8 cellular contexts compared by ENCODE assay signal in the genomic region with DNA sequence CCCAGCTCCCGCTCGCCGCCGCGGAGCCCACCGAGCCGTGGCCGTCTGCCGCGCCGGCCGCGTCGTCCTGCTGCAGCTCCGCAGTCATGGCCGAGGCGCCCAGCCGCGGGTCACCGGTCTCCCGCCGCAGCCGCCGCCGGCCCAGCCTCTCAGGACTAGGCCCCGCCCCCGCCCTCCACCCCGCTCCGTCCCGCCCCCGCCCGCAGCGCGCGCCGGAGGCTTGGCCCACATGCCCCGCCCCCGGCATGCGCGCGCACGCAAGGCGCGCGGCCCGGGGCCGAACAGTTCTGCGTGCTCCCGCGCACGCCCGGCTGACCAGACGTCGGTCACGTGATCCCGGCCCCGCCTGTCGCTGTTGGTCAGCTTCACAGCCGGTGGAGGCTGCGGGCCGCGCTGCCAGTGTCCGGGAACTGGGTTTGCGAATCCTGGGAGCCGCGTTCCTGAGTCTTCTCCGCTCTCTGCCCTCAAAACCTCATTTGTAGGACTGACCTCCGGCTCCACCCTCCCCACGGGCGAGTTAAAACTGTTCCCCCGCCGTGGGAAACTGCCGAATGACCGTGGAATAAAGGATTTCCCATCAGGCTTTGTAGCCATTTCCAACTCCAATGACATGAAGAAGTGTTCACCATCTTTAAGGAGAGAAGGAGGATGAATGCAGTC. TPM values are rescaled to one million over a fixed set of nuclear protein-coding genes. Genes with fewer than 3 reads are reported as not detected.
DNase-seq lines count a peak whose midpoint lies in the region; TF ChIP-seq lines count a peak whose summit lies in the region.

A gene with protein sequence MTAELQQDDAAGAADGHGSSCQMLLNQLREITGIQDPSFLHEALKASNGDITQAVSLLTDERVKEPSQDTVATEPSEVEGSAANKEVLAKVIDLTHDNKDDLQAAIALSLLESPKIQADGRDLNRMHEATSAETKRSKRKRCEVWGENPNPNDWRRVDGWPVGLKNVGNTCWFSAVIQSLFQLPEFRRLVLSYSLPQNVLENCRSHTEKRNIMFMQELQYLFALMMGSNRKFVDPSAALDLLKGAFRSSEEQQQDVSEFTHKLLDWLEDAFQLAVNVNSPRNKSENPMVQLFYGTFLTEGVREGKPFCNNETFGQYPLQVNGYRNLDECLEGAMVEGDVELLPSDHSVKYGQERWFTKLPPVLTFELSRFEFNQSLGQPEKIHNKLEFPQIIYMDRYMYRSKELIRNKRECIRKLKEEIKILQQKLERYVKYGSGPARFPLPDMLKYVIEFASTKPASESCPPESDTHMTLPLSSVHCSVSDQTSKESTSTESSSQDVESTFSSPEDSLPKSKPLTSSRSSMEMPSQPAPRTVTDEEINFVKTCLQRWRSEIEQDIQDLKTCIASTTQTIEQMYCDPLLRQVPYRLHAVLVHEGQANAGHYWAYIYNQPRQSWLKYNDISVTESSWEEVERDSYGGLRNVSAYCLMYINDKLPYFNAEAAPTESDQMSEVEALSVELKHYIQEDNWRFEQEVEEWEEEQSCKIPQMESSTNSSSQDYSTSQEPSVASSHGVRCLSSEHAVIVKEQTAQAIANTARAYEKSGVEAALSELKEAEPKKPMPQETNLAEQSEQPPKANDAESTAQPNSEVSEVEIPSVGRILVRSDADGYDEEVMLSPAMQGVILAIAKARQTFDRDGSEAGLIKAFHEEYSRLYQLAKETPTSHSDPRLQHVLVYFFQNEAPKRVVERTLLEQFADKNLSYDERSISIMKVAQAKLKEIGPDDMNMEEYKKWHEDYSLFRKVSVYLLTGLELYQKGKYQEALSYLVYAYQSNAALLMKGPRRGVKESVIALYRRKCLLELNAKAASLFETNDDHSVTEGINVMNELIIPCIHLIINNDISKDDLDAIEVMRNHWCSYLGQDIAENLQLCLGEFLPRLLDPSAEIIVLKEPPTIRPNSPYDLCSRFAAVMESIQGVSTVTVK (minus strand): TSS at position 159 of the 660 bp plus-strand sequence. CDS start 71 bp downstream, at position 88.

- peaks cover 29% of the 10 kb centered on the region for H3F3A ChIP-seq in neural progenitor cell (ENCODE audit: low read depth)

- peak within 1 kb of the TSS; percentile 93 for H3K4me2 ChIP-seq in neural progenitor cell

- H2AFZ ChIP-seq in neural progenitor cell (replicated peaks), result peak within 1 kb of the TSS; percentile 97

- peaks cover 25% of the 10 kb centered on the region for H3K79me2 ChIP-seq in neural progenitor cell (ENCODE audit: low read depth)

- H3K27ac ChIP-seq in SJCRH30 (peak within 1 kb of the TSS; percentile 95), neural progenitor cell (peak within 1 kb of the TSS; percentile 64), stomach smooth muscle (ENCODE audit: low read length) (peak within 1 kb of the TSS; percentile 95)

- in situ Hi-C loops in HAP-1 (cut with MboI; ENCODE audit: low sequenced_read_pairs), result no loop called here

- H3K4me1 ChIP-seq in HAP-1 (peaks cover 23% of the 10 kb centered on the region), SJCRH30 (peaks cover 6% of the 10 kb centered on the region), neural progenitor cell (peaks cover 44% of the 10 kb centered on the region), stomach smooth muscle (ENCODE audit: control insufficient read depth, insufficient read depth, low read length) (peaks cover 11% of the 10 kb centered on the region)

- H3K4me1 Mint-ChIP-seq in neural progenitor cell, result peaks cover 52% of the 10 kb centered on the region

- H4K20me1 ChIP-seq in neural progenitor cell (ENCODE audit: low read depth), result peaks cover 11% of the 10 kb centered on the region

- no peaks in the 10 kb centered on the region for H3K9me3 ChIP-seq in HAP-1
- H3K9me3 ChIP-seq in MG63, result no peaks in the 10 kb centered on the region
- H3K9me3 ChIP-seq in SJCRH30 (replicated peaks), result no peaks in the 10 kb centered on the region
- H3K9me3 ChIP-seq in neural progenitor cell (ENCODE audit: low read depth), result no peaks in the 10 kb centered on the region
- H3K9me3 ChIP-seq in stomach smooth muscle (ENCODE audit: control insufficient read depth in 2 of 2, low read length in 2 of 2), result no peaks in the 10 kb centered on the region

- peak within 1 kb of the TSS; percentile 100 for H3K27ac Mint-ChIP-seq in neural progenitor cell

- H3K9me3 Mint-ChIP-seq in neural progenitor cell, result peaks cover 11% of the 10 kb centered on the region

- peak within 1 kb of the TSS; percentile 98 for H3K4me3 Mint-ChIP-seq in neural progenitor cell

- H3K27me3 ChIP-seq in HAP-1 (ENCODE audit: low read depth) (no peaks in the 10 kb centered on the region), MG63 (no peaks in the 10 kb centered on the region), SJCRH30 (no peaks in the 10 kb centered on the region), neural progenitor cell (peaks cover 24% of the 10 kb centered on the region), stomach smooth muscle (ENCODE audit: control insufficient read depth in 1 of 2, insufficient read depth in 2 of 2, low read length in 2 of 2) (no peaks in the 10 kb centered on the region)

- TF ChIP-seq CTCF in foreskin fibroblast (IDR thresholded peaks at IDR 0.05; ENCODE audit: low read depth, low read length) (no peak), neural progenitor cell (IDR thresholded peaks at IDR 0.05) (no peak)

- H3K9ac ChIP-seq in neural progenitor cell, result no peak within 1 kb of the TSS
- peak within 1 kb of the TSS; percentile 81 to 93 for H3K9ac ChIP-seq in stomach smooth muscle (ENCODE audit: low read length in 2 of 2)

- DNase-seq in GDM1 (lab: John Stamatoyannopoulos, UW) (peak; percentile 88), HAP-1 (ENCODE audit: low spot score in 2 of 2) (peak; percentile 88 to 97), MG63 (peak; percentile 98), SJCRH30 (peak; percentile 93 to 94), foreskin fibroblast (peak; percentile 97 to 99), neural progenitor cell (ENCODE audit: low spot score) (peak; percentile 99)
- DNase-seq in activated gamma-delta T cell treated with anti-CD3 and anti-CD28 coated beads, Interleukin-2, amount 50 U/mL, for 16 hours (ENCODE audit: low read depth), result peak; percentile 61

- H3K27me3 Mint-ChIP-seq in neural progenitor cell (ENCODE audit: insufficient read depth, low read depth), result peaks cover 4% of the 10 kb centered on the region

- H3K36me3 Mint-ChIP-seq in neural progenitor cell, result peaks cover 8% of the 10 kb centered on the region

- H3K4me3 ChIP-seq in HAP-1, result peak within 1 kb of the TSS; percentile 52
- peak within 1 kb of the TSS; percentile 77 for H3K4me3 ChIP-seq in MG63
- H3K4me3 ChIP-seq in SJCRH30, result peak within 1 kb of the TSS; percentile 70
- H3K4me3 ChIP-seq in foreskin fibroblast (ENCODE audit: low read depth in 1 of 2, low read length in 2 of 2), result peak within 1 kb of the TSS; percentile 81 to 83
- H3K4me3 ChIP-seq in neural progenitor cell, result peak within 1 kb of the TSS; percentile 59
- H3K4me3 ChIP-seq in stomach smooth muscle (ENCODE audit: low read length in 2 of 2), result peak within 1 kb of the TSS; percentile 86 to 88

- H3K36me3 ChIP-seq in HAP-1 (replicated peaks) (no peaks in the 10 kb centered on the region), MG63 (no peaks in the 10 kb centered on the region), SJCRH30 (no peaks in the 10 kb centered on the region), neural progenitor cell (no peaks in the 10 kb centered on the region), stomach smooth muscle (ENCODE audit: control insufficient read depth in 2 of 2, insufficient read depth in 2 of 2, low read length in 2 of 2) (no peaks in the 10 kb centered on the region)

RNA-seq across cellular contexts. Expression of the gene that starts here (rescaled TPM):
- total RNA-seq in MG63 (2014; rRNA removed; shearing (Covaris generic); ENCODE audit: low replicate concordance), result 25.8 and 37.0 TPM in 2 replicates
- 43.2 and 49.9 TPM in 2 replicates for total RNA-seq in SJCRH30 (2014; rRNA removed; shearing (Covaris generic))
- total RNA-seq in neural progenitor cell (ENCODE audit: low replicate concordance), result 14.2 and 15.1 TPM in 2 replicates

Comparison
In these comparisons a context has a peak if more than half of its experiments do, and no peak if none do; other contexts are left out.
1. Peak in every context shown above with its lines: DNase-seq, H3K4me3 ChIP-seq and H3K27ac ChIP-seq.